16 cellular contexts compared by ENCODE assay signal in genomic region chr11:124109377-124109776, GRCh38.
"Had no signal": no experiment of that assay in that cellular context is flagged by ENCODE, and none has a peak within 500 bp of the region (broad histone marks: within the 10 kb centered on the region; RNA-seq: fewer than 3 reads in every experiment).

No MANE protein-coding gene starts in this region.

- H3K4me1 Mint-ChIP-seq: activated naive CD8-positive, alpha-beta T cell treated with anti-CD3 and anti-CD28 coated beads for 36 hours had no signal

- DNase-seq: activated CD4-positive, CD25-positive, alpha-beta regulatory T cell treated with anti-CD3 and anti-CD28 coated beads, Interleukin-2, amount 50 U/mL, for 72 hours; activated naive CD8-positive, alpha-beta T cell treated with anti-CD3 and anti-CD28 coated beads for 36 hours; amygdala; body of pancreas; caudate nucleus; cortex of kidney; effector CD4-positive, alpha-beta T cell; esophagus squamous epithelium; islet precursor cell; naive thymus-derived CD4-positive, alpha-beta T cell; ovary; sigmoid colon; stimulated activated CD4-positive, alpha-beta T cell treated with anti-CD3 and anti-CD28 coated beads, Interleukin-2, amount 100 ng/mL, for 24 hours had no signal

- H3K4me3 ChIP-seq: body of pancreas, esophagus squamous epithelium, hepatocyte, lung, ovary, sigmoid colon had no signal

- ATAC-seq: body of pancreas; naive thymus-derived CD4-positive, alpha-beta T cell had no signal

- H2AFZ ChIP-seq: hepatocyte had no signal

- H3K79me2 ChIP-seq: hepatocyte had no signal

- H3K9me3 Mint-ChIP-seq: activated naive CD8-positive, alpha-beta T cell treated with anti-CD3 and anti-CD28 coated beads for 36 hours; activated T-helper 1 cell treated with anti-CD3 and anti-CD28 coated beads, Interleukin-12 subunit alpha, Interleukin-12 subunit beta, Interleukin-2, Interleukin-4 antibody, amounts not matched to agents 30 ng/mL and 10 ng/mL and 1 ng/mL, durations not matched to agents 14 hours and 24 hours and 36 hours; naive thymus-derived CD4-positive, alpha-beta T cell had no signal

- H3K27ac Mint-ChIP-seq: activated naive CD8-positive, alpha-beta T cell treated with anti-CD3 and anti-CD28 coated beads for 36 hours; activated T-helper 1 cell treated with anti-CD3 and anti-CD28 coated beads, Interleukin-12 subunit alpha, Interleukin-12 subunit beta, Interleukin-2, Interleukin-4 antibody, amounts not matched to agents 30 ng/mL and 10 ng/mL and 1 ng/mL, durations not matched to agents 14 hours and 24 hours and 36 hours; naive thymus-derived CD4-positive, alpha-beta T cell had no signal

- H3K27me3 ChIP-seq: body of pancreas, hepatocyte, ovary, sigmoid colon had no signal

- H3K36me3 ChIP-seq: esophagus squamous epithelium, ovary, sigmoid colon had no signal

- H3K4me3 Mint-ChIP-seq: activated naive CD8-positive, alpha-beta T cell treated with anti-CD3 and anti-CD28 coated beads for 36 hours; activated T-helper 1 cell treated with anti-CD3 and anti-CD28 coated beads, Interleukin-12 subunit alpha, Interleukin-12 subunit beta, Interleukin-2, Interleukin-4 antibody, amounts not matched to agents 30 ng/mL and 10 ng/mL and 1 ng/mL, durations not matched to agents 14 hours and 24 hours and 36 hours; naive thymus-derived CD4-positive, alpha-beta T cell had no signal

- H3K9me3 ChIP-seq: body of pancreas, esophagus squamous epithelium, ovary, sigmoid colon had no signal

- H3K27ac ChIP-seq: body of pancreas, esophagus squamous epithelium, hepatocyte, ovary, sigmoid colon had no signal

- H3K4me2 ChIP-seq: hepatocyte had no signal

- H3K4me1 ChIP-seq: body of pancreas, esophagus squamous epithelium, sigmoid colon had no signal
